8 cellular contexts compared by ENCODE assay signal in genomic region chr7:73005693-73006447, GRCh38. TPM values are rescaled to one million over a fixed set of nuclear protein-coding genes. Genes with fewer than 3 reads are reported as not detected.
DNase-seq lines count a peak whose midpoint lies in the region; ATAC-seq and TF ChIP-seq lines count a peak whose summit lies in the region.
"Not testable (repeated sequence)": the region's sequence is repeated elsewhere in the genome, so short reads cannot be mapped to it uniquely, and the experiment has no call there.

No MANE protein-coding gene starts in this region.

- H3K4me3 Mint-ChIP-seq in naive thymus-derived CD4-positive, alpha-beta T cell, result peak overlapping the region; percentile 91 to 100 (median 99)

- CTCF ChIA-PET in naive thymus-derived CD4-positive, alpha-beta T cell (lab: Charles Lee), result not testable (repeated sequence)

- not testable (repeated sequence) for H3K36me3 ChIP-seq in BLaER1 treated with 17β-estradiol and CSF1 and Interleukin-3, amounts not matched to agents 10 nM and 100 nM; naive thymus-derived CD4-positive, alpha-beta T cell (ENCODE audit: control insufficient read depth in 2 of 3, insufficient read depth in 3 of 3, low read length in 3 of 3)

- peak overlapping the region in 10 of 11 experiments; percentile 37 to 86 (median 75); a peak in 14 of 22 replicates for H3K4me2 ChIP-seq in BLaER1 treated with 17β-estradiol and CSF1 and Interleukin-3, amounts not matched to agents 10 nM and 100 nM

- not testable (repeated sequence) for H3K36me3 Mint-ChIP-seq in naive thymus-derived CD4-positive, alpha-beta T cell

- TF ChIP-seq CTCF in foreskin keratinocyte (conservative IDR thresholded peaks at IDR 0.05), result not testable (repeated sequence)

- H3K27me3 Mint-ChIP-seq in naive thymus-derived CD4-positive, alpha-beta T cell, result not testable (repeated sequence)

- H3K9me3 ChIP-seq in BLaER1 treated with 17β-estradiol and CSF1 and Interleukin-3, amounts not matched to agents 10 nM and 100 nM (replicated peaks in 1 of 11); naive thymus-derived CD4-positive, alpha-beta T cell (ENCODE audit: control insufficient read depth in 2 of 3, low read length in 3 of 3): not testable (repeated sequence)

- H3K9me3 Mint-ChIP-seq in naive thymus-derived CD4-positive, alpha-beta T cell, result not testable (repeated sequence)

- peak overlapping the region; percentile 77 to 86 (median 84) for H3K9ac ChIP-seq in BLaER1 treated with 17β-estradiol and CSF1 and Interleukin-3, amounts not matched to agents 10 nM and 100 nM

- H3K27me3 ChIP-seq in BLaER1 treated with 17β-estradiol and CSF1 and Interleukin-3, amounts not matched to agents 10 nM and 100 nM; foreskin keratinocyte; naive thymus-derived CD4-positive, alpha-beta T cell (ENCODE audit: control insufficient read depth in 2 of 2, insufficient read depth in 2 of 2, low read length in 2 of 2): not testable (repeated sequence)

- H4K20me1 ChIP-seq in BLaER1 treated with 17β-estradiol and CSF1 and Interleukin-3, amounts not matched to agents 10 nM and 100 nM, result not testable (repeated sequence)

- peak; percentile 91 for DNase-seq in SW480 (ENCODE audit: low spot score)
- peak; percentile 80 for DNase-seq in activated naive CD4-positive, alpha-beta T cell treated with anti-CD3 and anti-CD28 coated beads, Interleukin-2, amount 50 U/mL, for 16 hours
- DNase-seq in foreskin keratinocyte, result peak in 1 of 2 donors; percentile 47
- DNase-seq in naive thymus-derived CD4-positive, alpha-beta T cell, result peak; percentile 80 to 94 (median 88)
- peak; percentile 74 for DNase-seq in stimulated activated CD8-positive, alpha-beta memory T cell treated with anti-CD3 and anti-CD28 coated beads, Interleukin-12 subunit alpha, Interleukin-12 subunit beta, amount 100 ng/mL, for 24 hours (ENCODE audit: extremely low read depth)

- H3K4me3 ChIP-seq in BLaER1 treated with 17β-estradiol and CSF1 and Interleukin-3, amounts not matched to agents 10 nM and 100 nM, result peak overlapping the region; percentile 62 to 75 (median 69)
- H3K4me3 ChIP-seq in naive thymus-derived CD4-positive, alpha-beta T cell (ENCODE audit: low read length), result peak overlapping the region; percentile 51

- peak overlapping the region; percentile 96 to 100 (median 99) for H3K27ac Mint-ChIP-seq in naive thymus-derived CD4-positive, alpha-beta T cell

- not testable (repeated sequence) for H3K4me1 Mint-ChIP-seq in naive thymus-derived CD4-positive, alpha-beta T cell

- POLR2A ChIA-PET in naive thymus-derived CD4-positive, alpha-beta T cell (lab: Charles Lee), result not testable (repeated sequence)

- peak overlapping the region in 10 of 11 experiments; percentile 74 to 92 (median 88); a peak in 21 of 22 replicates for H3K27ac ChIP-seq in BLaER1 treated with 17β-estradiol and CSF1 and Interleukin-3, amounts not matched to agents 10 nM and 100 nM
- peak overlapping the region; percentile 62 for H3K27ac ChIP-seq in foreskin keratinocyte
- peak overlapping the region; percentile 73 for H3K27ac ChIP-seq in naive thymus-derived CD4-positive, alpha-beta T cell (ENCODE audit: low read depth, low read length)

- not testable (repeated sequence) for H3K4me1 ChIP-seq in BLaER1 treated with 17β-estradiol and CSF1 and Interleukin-3, amounts not matched to agents 10 nM and 100 nM; foreskin keratinocyte; naive thymus-derived CD4-positive, alpha-beta T cell (ENCODE audit: control insufficient read depth in 2 of 2, insufficient read depth in 2 of 2, low read length in 2 of 2)

- ATAC-seq in GM19463 (IDR thresholded peaks at IDR 0.05; ENCODE audit: unreplicated experiment), result peak; percentile 78
- ATAC-seq in HG03196 (IDR thresholded peaks at IDR 0.05; ENCODE audit: unreplicated experiment), result peak; percentile 78
- peak; percentile 86 for ATAC-seq in foreskin keratinocyte
- ATAC-seq in naive thymus-derived CD4-positive, alpha-beta T cell, result peak; percentile 90

- intact Hi-C loops in naive thymus-derived CD4-positive, alpha-beta T cell (cut with micrococcal nuclease), result not testable (repeated sequence)

RNA-seq across cellular contexts. Expression of gene SPDYE8, which starts 23.7 kb away (rescaled TPM):
- total RNA-seq in foreskin keratinocyte, result not detected in 2 replicates
- polyA plus RNA-seq in foreskin keratinocyte, result not detected in 2 replicates
- not detected for total RNA-seq in naive thymus-derived CD4-positive, alpha-beta T cell
- under 1 TPM in 1 of 2 donors, not detected in 1; 0.08 TPM for polyA plus RNA-seq in naive thymus-derived CD4-positive, alpha-beta T cell

RNA-seq across cellular contexts. Expression of gene TRIM74, which starts 36.6 kb away (rescaled TPM):
- 0.07 TPM in 1 of 2 replicates, not detected in the other for total RNA-seq in foreskin keratinocyte
- 0.04 TPM in 1 of 2 replicates, not detected in the other for polyA plus RNA-seq in foreskin keratinocyte
- 1 to 10 TPM; 1.3 to 9.4 (median 5.1) TPM for total RNA-seq in naive thymus-derived CD4-positive, alpha-beta T cell
- under 1 TPM in 1 of 2 donors, not detected in 1; 0.31 TPM for polyA plus RNA-seq in naive thymus-derived CD4-positive, alpha-beta T cell

RNA-seq across cellular contexts. Expression of gene SPDYE11, which starts 51.8 kb away (rescaled TPM):
- total RNA-seq in foreskin keratinocyte, result not detected in 2 replicates
- polyA plus RNA-seq in foreskin keratinocyte, result not detected in 2 replicates
- not detected for total RNA-seq in naive thymus-derived CD4-positive, alpha-beta T cell
- under 1 TPM in 1 of 2 donors, not detected in 1; 0.08 TPM for polyA plus RNA-seq in naive thymus-derived CD4-positive, alpha-beta T cell
